Comparison of ENCODE assay signal across 26 cellular contexts in genomic region chr16:2088759-2089358, GRCh38. TPM values are rescaled to one million over a fixed set of nuclear protein-coding genes. Genes with fewer than 3 reads are reported as not detected.
DNase-seq lines count a peak whose midpoint lies in the region; ATAC-seq, FAIRE-seq and TF ChIP-seq lines count a peak whose summit lies in the region.
"Had no signal": no experiment of that assay in that cellular context is flagged by ENCODE, and none has a peak within 500 bp of the region (broad histone marks: within the 10 kb centered on the region; RNA-seq: fewer than 3 reads in every experiment).

No MANE protein-coding gene starts in this region.

- ATAC-seq in K562 (no peak), HepG2 (no peak), GM21576 (IDR thresholded peaks at IDR 0.05; ENCODE audit: unreplicated experiment) (no peak)
- ATAC-seq: gastroesophageal sphincter; stimulated activated naive CD8-positive, alpha-beta T cell treated with anti-CD3 and anti-CD28 coated beads, Interleukin-15, Interleukin-2, amounts not matched to agents 100 U/mL and 50 U/mL, for 24 hours had no signal

- TF ChIP-seq POLR2A in K562 (conservative IDR thresholded peaks at IDR 0.05) (0 out of 2 replicates have a peak, but pooled peaks have one; percentile 12), HepG2 (IDR thresholded peaks at IDR 0.05; ENCODE audit: insufficient read depth in 1 of 2, low read depth in 2 of 2, low read length in 2 of 2) (no peak), H54 (IDR thresholded peaks at IDR 0.05; ENCODE audit: low read depth, low read length) (no peak)

- H3K36me3 Mint-ChIP-seq in Caco-2 (ENCODE audit: insufficient read depth, unreplicated experiment) = peaks cover 73% of the 10 kb centered on the region
- H3K36me3 Mint-ChIP-seq: activated naive CD8-positive, alpha-beta T cell had no signal

- POLR2A ChIA-PET in Caco-2 (lab: Charles Lee) = no interaction called here
- POLR2A ChIA-PET in K562 (lab: Yijun Ruan, JAX) = interaction anchor here (0.6 kb wide), 2 partner anchors 57 to 67 kb away, joined by 3 to 4 read pairs; no protein-coding TSS in a partner anchor
- POLR2A ChIA-PET in HepG2 (lab: Yijun Ruan, JAX) = no interaction called here

- no peaks in the 10 kb centered on the region for H3K27me3 Mint-ChIP-seq in Caco-2 (ENCODE audit: insufficient read depth, unreplicated experiment)
- H3K27me3 Mint-ChIP-seq: activated naive CD8-positive, alpha-beta T cell; memory B cell had no signal

- no peaks in the 10 kb centered on the region for H3K4me1 Mint-ChIP-seq in Caco-2 (ENCODE audit: low read depth, unreplicated experiment)

- DNase-seq in Caco-2 (no peak), NCI-H1105 treated with DMSO at 0.1 percent for 48 hours (lab: John Stamatoyannopoulos, UW) (peak; percentile 11), K562 (ENCODE audit: extremely low read depth in 1 of 4, low spot score in 3 of 4) (no peak), HepG2 (ENCODE audit: low spot score) (no peak), GF-D8 (lab: John Stamatoyannopoulos, UW) (no peak), H54 (ENCODE audit: insufficient read length, low spot score) (no peak), OCI-M1 (lab: John Stamatoyannopoulos, UW) (no peak)
- DNase-seq: AML-193; GM23248; NCI-H1436; NCI-H226; SJCRH30; stimulated activated CD4-positive, alpha-beta T cell treated with anti-CD3 and anti-CD28 coated beads, Interleukin-12 subunit alpha, Interleukin-12 subunit beta, amount 100 ng/mL, for 4 hours; stimulated activated CD4-positive, alpha-beta T cell treated with anti-CD3 and anti-CD28 coated beads, Interleukin-4, amount 100 ng/mL, for 4 hours; stimulated activated naive CD8-positive, alpha-beta T cell treated with anti-CD3 and anti-CD28 coated beads, Interleukin-15, Interleukin-2, amounts not matched to agents 100 U/mL and 50 U/mL, for 24 hours; T-helper 1 cell; tibial artery had no signal

- no peaks in the 10 kb centered on the region for H4K20me1 ChIP-seq in K562 (replicated peaks; ENCODE audit: control insufficient read depth, insufficient read depth, low read length)
- no peaks in the 10 kb centered on the region for H4K20me1 ChIP-seq in HepG2 (ENCODE audit: insufficient read depth, low read length)

- H3K79me2 ChIP-seq in K562 (ENCODE audit: control insufficient read depth, insufficient read depth, low read length) (no peaks in the 10 kb centered on the region), HepG2 (ENCODE audit: insufficient read depth, low read length) (no peaks in the 10 kb centered on the region)

- intact Hi-C loops in Caco-2 (cut with micrococcal nuclease; ENCODE audit: unreplicated experiment) = no loop called here
- intact Hi-C loops in K562 (cut with micrococcal nuclease) = no loop called here
- intact Hi-C loops in HepG2 (cut with micrococcal nuclease; ENCODE audit: unreplicated experiment) = no loop called here

- H3K9ac ChIP-seq in K562 (ENCODE audit: insufficient read depth in 1 of 2, low read depth in 2 of 2, low read length in 2 of 2) (no peak overlapping the region), HepG2 (ENCODE audit: insufficient read depth, low read depth, low read length) (no peak overlapping the region)
- H3K9ac ChIP-seq: GM23248 had no signal

- CTCF ChIA-PET in Caco-2 (lab: Charles Lee) = no interaction called here
- CTCF ChIA-PET in K562 (lab: Yijun Ruan, JAX; ENCODE audit: low intra/inter-chr PET ratio) = no interaction called here
- CTCF ChIA-PET in HepG2 (lab: Yijun Ruan, JAX; ENCODE audit: low intra/inter-chr PET ratio, low total read pairs) = no interaction called here

- FAIRE-seq in K562 (lab: Jason Lieb, UNC) (no peak), HepG2 (lab: Jason Lieb, UNC) (no peak), H54 (lab: Jason Lieb, UNC) (no peak)
- FAIRE-seq: TTC549 had no signal

- H3K4me3 ChIP-seq in Caco-2 (ENCODE audit: low read depth, low read length) (no peak overlapping the region), K562 (no peak overlapping the region), HepG2 (replicated peaks in 1 of 3; ENCODE audit: insufficient read depth in 1 of 3, low read depth in 2 of 3, low read length in 3 of 3) (no peak overlapping the region)
- H3K4me3 ChIP-seq: ascending aorta, esophagus muscularis mucosa, gastroesophageal sphincter, GM23248, SJCRH30, tibial artery had no signal

- BruUV-seq in Caco-2 (replicated peaks; lab: Mats Ljungman, UMichigan) = TSS peak; percentile 27
- no TSS peak for BruUV-seq in K562 (replicated peaks; lab: Mats Ljungman, UMichigan)
- no TSS peak for BruUV-seq in HepG2 (replicated peaks; lab: Mats Ljungman, UMichigan)

- no peaks in the 10 kb centered on the region for H3K9me3 Mint-ChIP-seq in Caco-2 (ENCODE audit: unreplicated experiment)
- H3K9me3 Mint-ChIP-seq: memory B cell had no signal

- TF ChIP-seq EP300 in K562 (IDR thresholded peaks at IDR 0.05; ENCODE audit: low read length) (no peak), HepG2 (IDR thresholded peaks at IDR 0.05; ENCODE audit: low read depth in 2 of 2, low read length in 2 of 2) (no peak), HepG2 (CRISPR knock-in tag; IDR thresholded peaks at IDR 0.05; ENCODE audit: borderline replicate concordance) (no peak)

- H3K9me1 ChIP-seq in K562 (ENCODE audit: control insufficient read depth, insufficient read depth, low read length) = no peaks in the 10 kb centered on the region

- H3K36me3 ChIP-seq in Caco-2 (ENCODE audit: control insufficient read depth, insufficient read depth, low read length) (no peaks in the 10 kb centered on the region; the same call in 1 of the 2 replicates), K562 (ENCODE audit: control insufficient read depth, insufficient read depth, low read length) (peaks cover 78% of the 10 kb centered on the region; the same call in 2 of the 3 replicates), HepG2 (replicated peaks in 1 of 2; ENCODE audit: control insufficient read depth in 1 of 2, insufficient read depth in 2 of 2, low read length in 2 of 2) (peaks cover 14 to 29% of the 10 kb centered on the region in 2 experiments; a peak in 4 of 5 replicates)

- 88% methylated on average over 20 of the region's 20 CpGs for WGBS in K562 (ENCODE audit: insufficient coverage, low coverage, missing lambda C conversion rate)
- 89% methylated on average over 19 of the region's 20 CpGs for WGBS in HepG2 (ENCODE audit: low lambda C conversion rate)

- H2AFZ ChIP-seq in K562 (ENCODE audit: low read depth, low read length) (no peak overlapping the region), HepG2 (ENCODE audit: low read length) (no peak overlapping the region)
- H2AFZ ChIP-seq: GM23248 had no signal

- H3K9me3 ChIP-seq in Caco-2 (no peaks in the 10 kb centered on the region), K562 (replicated peaks; ENCODE audit: control insufficient read depth, insufficient read depth, low read depth, low read length) (no peaks in the 10 kb centered on the region), HepG2 (ENCODE audit: low read length) (no peaks in the 10 kb centered on the region)
- H3K9me3 ChIP-seq: ascending aorta, esophagus muscularis mucosa, gastroesophageal sphincter, right atrium auricular region, SJCRH30, tibial artery had no signal

- H3K4me2 ChIP-seq in K562 (ENCODE audit: insufficient read depth, low read length) = no peak overlapping the region
- no peak overlapping the region for H3K4me2 ChIP-seq in HepG2 (ENCODE audit: low read depth, low read length)

- H3K27me3 ChIP-seq in Caco-2 (replicated peaks; ENCODE audit: control insufficient read depth, insufficient read depth, low read length) = no peaks in the 10 kb centered on the region
- H3K27me3 ChIP-seq in K562 (ENCODE audit: control insufficient read depth in 2 of 2, insufficient read depth in 2 of 2, low read length in 2 of 2) = no peaks in the 10 kb centered on the region
- H3K27me3 ChIP-seq in HepG2 (ENCODE audit: control insufficient read depth in 1 of 2, insufficient read depth in 2 of 2, low read length in 2 of 2) = no peaks in the 10 kb centered on the region
- H3K27me3 ChIP-seq: ascending aorta, esophagus muscularis mucosa, gastroesophageal sphincter, right atrium auricular region, SJCRH30, tibial artery had no signal

- in situ Hi-C loops in K562 (cut with MboI) = loop anchor here (10.0 kb wide), 1 partner anchor 56 kb away; the partner anchor contains the start of gene RAB26
- in situ Hi-C loops in HepG2 (cut with HindIII; ENCODE audit: extremely low pct_ligation_motif_present, low pct_unique_long_range_greater_than_20kb) = loop anchor here (5.0 to 10.0 kb wide), 2 partner anchors 56 to 67 kb away; partner anchors contain the start of gene RAB26

- H3K27ac Mint-ChIP-seq in Caco-2 (ENCODE audit: unreplicated experiment) = no peak overlapping the region
- H3K27ac Mint-ChIP-seq: activated naive CD8-positive, alpha-beta T cell; memory B cell had no signal

- no peak for TF ChIP-seq RAD21 in K562 (CRISPR knock-in tag; conservative IDR thresholded peaks at IDR 0.05 in 1 of 2, IDR thresholded peaks at IDR 0.05 in 1 of 2)
- no peak for TF ChIP-seq RAD21 in HepG2 (CRISPR knock-in tag; IDR thresholded peaks at IDR 0.05)

- H3K4me1 ChIP-seq in Caco-2 (peaks cover 22% of the 10 kb centered on the region), K562 (replicated peaks in 1 of 2; ENCODE audit: control insufficient read depth in 2 of 2, insufficient read depth in 2 of 2, low read length in 2 of 2) (peaks cover 0 to 27% of the 10 kb centered on the region in 2 experiments; a peak in 1 of 5 replicates), HepG2 (ENCODE audit: insufficient read depth, low read length) (no peaks in the 10 kb centered on the region)
- H3K4me1 ChIP-seq: ascending aorta, SJCRH30 had no signal

- no peak overlapping the region for H3K4me3 Mint-ChIP-seq in Caco-2 (ENCODE audit: unreplicated experiment)
- H3K4me3 Mint-ChIP-seq: activated naive CD8-positive, alpha-beta T cell; memory B cell had no signal

- TF ChIP-seq CTCF in Caco-2 (IDR thresholded peaks at IDR 0.05; ENCODE audit: insufficient read depth in 1 of 2, low read depth in 1 of 2, low read length in 1 of 2, severe bottlenecking in 1 of 2, unreplicated experiment in 1 of 2) (no peak), K562 (IDR thresholded peaks at IDR 0.05 in 2 of 3, conservative IDR thresholded peaks at IDR 0.05 in 1 of 3; ENCODE audit: insufficient read depth in 2 of 3, low read depth in 1 of 3, low read length in 3 of 3) (no peak), HepG2 (CRISPR knock-in tag; IDR thresholded peaks at IDR 0.05) (no peak)

- H3K27ac ChIP-seq in K562 (ENCODE audit: extremely low read depth, low read depth, low read length) (no peak overlapping the region), HepG2 (ENCODE audit: extremely low read length, insufficient read depth, low read length) (no peak overlapping the region)
- H3K27ac ChIP-seq: ascending aorta, GM23248, HL-60, SJCRH30, tibial artery had no signal

RNA-seq across cellular contexts. Expression of gene TSC2, which starts 41.1 kb away (rescaled TPM):
- total RNA-seq in Caco-2 (2022) (109 and 112 TPM in 2 replicates), K562 (2014; rRNA removed) (20.3 and 28.1 TPM in 2 replicates), K562 (2014; rRNA removed; fragmentation: Illumina TruSeq; extraction: Trizol) (15.0 and 20.1 TPM in 2 replicates), K562 (2015; rRNA removed; fragmentation: Illumina TruSeq; extraction: Trizol) (16.6 and 19.6 TPM in 2 replicates), K562 (2021) (65.8 and 68.1 TPM in 2 replicates), HepG2 (2016; rRNA removed; fragmentation: Illumina TruSeq; extraction: Trizol) (10.3 and 19.6 TPM in 2 replicates)
- 274 and 710 TPM in 2 replicates for total RNA-seq in K562 (2011; cell fraction: chromatin; rRNA removed; ENCODE audit: low replicate concordance)
- 311 and 338 TPM in 2 replicates for total RNA-seq in K562 (2011; cell fraction: nucleolus; rRNA removed)
- total RNA-seq in K562 (2011; cell fraction: nucleoplasm; rRNA removed) = 244 and 254 TPM in 2 replicates
- polyA plus RNA-seq in K562 (2011; rRNA removed) (15.5 and 35.5 TPM in 2 replicates), K562 (2014; fragmentation: Illumina TruSeq; extraction: Trizol) (27.8 and 35.8 TPM in 2 replicates), K562 (2014; fragmentation: Nextera tagmentation; extraction: Ambion mirVana) (1 to 10 TPM; 1.3 to 2.3 TPM), K562 (2014; rRNA removed) (32.0 and 35.2 TPM in 2 replicates), HepG2 (2011; rRNA removed) (40.4 and 44.6 TPM in 2 replicates)
- polyA plus RNA-seq in K562 (2011; cell fraction: cytosol; rRNA removed) = 21.9 and 33.6 TPM in 2 replicates
- 157 and 220 TPM in 2 replicates for polyA plus RNA-seq in K562 (2011; cell fraction: nucleus; rRNA removed)
- polyA plus RNA-seq in K562 (2012) = 46.9 and 75.1 TPM in 2 replicates
- polyA minus RNA-seq in K562 (2011; rRNA and poly(A)+ RNA removed) = 41.8 and 43.8 TPM in 2 replicates
- 49.2 and 80.8 TPM in 2 replicates for polyA minus RNA-seq in K562 (2011; cell fraction: cytosol; rRNA and poly(A)+ RNA removed)
- polyA minus RNA-seq in K562 (2011; cell fraction: nucleus; rRNA and poly(A)+ RNA removed) = 48.9 and 58.8 TPM in 2 replicates
- total RNA-seq in HepG2 (2016; cell fraction: cytosol; rRNA removed; fragmentation: Illumina TruSeq; extraction: Trizol; ENCODE audit: low read depth) = 13.6 and 17.2 TPM in 2 replicates
- 7.7 and 19.6 TPM in 2 replicates for total RNA-seq in HepG2 (2016; cell fraction: insoluble cytoplasmic fraction; rRNA removed; fragmentation: Illumina TruSeq; extraction: Trizol)
- total RNA-seq in HepG2 (2016; cell fraction: membrane; rRNA removed; fragmentation: Illumina TruSeq; extraction: Trizol) = 13.2 and 13.3 TPM in 2 replicates
- total RNA-seq in HepG2 (2016; cell fraction: nucleus; rRNA removed; fragmentation: Illumina TruSeq; extraction: Trizol) = 21.2 and 34.7 TPM in 2 replicates
- polyA plus RNA-seq in HepG2 (2011; cell fraction: cytosol; rRNA removed) = 13.0 and 19.7 TPM in 2 replicates
- polyA plus RNA-seq in HepG2 (2011; cell fraction: nucleus; rRNA removed) = 352 and 473 TPM in 2 replicates
- 50.1 and 57.0 TPM in 2 replicates for polyA plus RNA-seq in HepG2 (2012)
- 2.9 and 4.1 TPM in 2 replicates for polyA plus RNA-seq in HepG2 (2016; cell fraction: cytosol; fragmentation: Illumina TruSeq; extraction: Trizol; ENCODE audit: low read depth)
- polyA plus RNA-seq in HepG2 (2016; cell fraction: insoluble cytoplasmic fraction; fragmentation: Illumina TruSeq; extraction: Trizol; ENCODE audit: low read depth) = 13.2 and 17.7 TPM in 2 replicates
- 5.4 and 5.7 TPM in 2 replicates for polyA plus RNA-seq in HepG2 (2016; cell fraction: membrane; fragmentation: Illumina TruSeq; extraction: Trizol; ENCODE audit: low read depth)
- 82.5 and 84.9 TPM in 2 replicates for polyA plus RNA-seq in HepG2 (2016; cell fraction: nucleus; fragmentation: Illumina TruSeq; extraction: Trizol; ENCODE audit: insufficient read depth, low read depth)
- polyA minus RNA-seq in HepG2 (2011; rRNA and poly(A)+ RNA removed; ENCODE audit: low replicate concordance) = 69.9 and 84.9 TPM in 2 replicates
- polyA minus RNA-seq in HepG2 (2011; cell fraction: cytosol; rRNA and poly(A)+ RNA removed) = 25.5 and 36.2 TPM in 2 replicates
- polyA minus RNA-seq in HepG2 (2011; cell fraction: nucleus; rRNA and poly(A)+ RNA removed) = 59.4 and 61.0 TPM in 2 replicates

RNA-seq across cellular contexts. Expression of gene NTHL1, which starts 41.2 kb away (rescaled TPM):
- total RNA-seq in Caco-2 (2022) (34.3 and 38.6 TPM in 2 replicates), K562 (2014; rRNA removed) (58.8 and 76.7 TPM in 2 replicates), K562 (2014; rRNA removed; fragmentation: Illumina TruSeq; extraction: Trizol) (3.6 and 6.7 TPM in 2 replicates), K562 (2015; rRNA removed; fragmentation: Illumina TruSeq; extraction: Trizol) (27.9 and 30.6 TPM in 2 replicates), K562 (2021) (43.5 and 54.2 TPM in 2 replicates), HepG2 (2016; rRNA removed; fragmentation: Illumina TruSeq; extraction: Trizol) (64.8 and 64.9 TPM in 2 replicates)
- total RNA-seq in K562 (2011; cell fraction: chromatin; rRNA removed; ENCODE audit: low replicate concordance) = 7.3 and 19.8 TPM in 2 replicates
- 25.7 and 29.0 TPM in 2 replicates for total RNA-seq in K562 (2011; cell fraction: nucleolus; rRNA removed)
- 12.0 and 20.0 TPM in 2 replicates for total RNA-seq in K562 (2011; cell fraction: nucleoplasm; rRNA removed)
- polyA plus RNA-seq in K562 (2011; rRNA removed) (17.6 and 27.0 TPM in 2 replicates), K562 (2014; fragmentation: Illumina TruSeq; extraction: Trizol) (11.4 and 20.2 TPM in 2 replicates), K562 (2014; fragmentation: Nextera tagmentation; extraction: Ambion mirVana) (1 to 10 TPM; 1.1 to 4.7 TPM), K562 (2014; rRNA removed) (45.0 and 52.8 TPM in 2 replicates), HepG2 (2011; rRNA removed) (47.5 and 55.6 TPM in 2 replicates)
- 49.2 and 100 TPM in 2 replicates for polyA plus RNA-seq in K562 (2011; cell fraction: cytosol; rRNA removed)
- 20.3 and 30.8 TPM in 2 replicates for polyA plus RNA-seq in K562 (2011; cell fraction: nucleus; rRNA removed)
- 27.8 and 29.2 TPM in 2 replicates for polyA plus RNA-seq in K562 (2012)
- polyA minus RNA-seq in K562 (2011; rRNA and poly(A)+ RNA removed) = 5.4 and 8.8 TPM in 2 replicates
- 14.4 and 19.7 TPM in 2 replicates for polyA minus RNA-seq in K562 (2011; cell fraction: cytosol; rRNA and poly(A)+ RNA removed)
- 7.1 TPM in 2 replicates for polyA minus RNA-seq in K562 (2011; cell fraction: nucleus; rRNA and poly(A)+ RNA removed)
- 24.9 and 26.2 TPM in 2 replicates for total RNA-seq in HepG2 (2016; cell fraction: cytosol; rRNA removed; fragmentation: Illumina TruSeq; extraction: Trizol; ENCODE audit: low read depth)
- 69.4 and 70.6 TPM in 2 replicates for total RNA-seq in HepG2 (2016; cell fraction: insoluble cytoplasmic fraction; rRNA removed; fragmentation: Illumina TruSeq; extraction: Trizol)
- total RNA-seq in HepG2 (2016; cell fraction: membrane; rRNA removed; fragmentation: Illumina TruSeq; extraction: Trizol) = 25.2 and 29.9 TPM in 2 replicates
- 22.8 and 26.0 TPM in 2 replicates for total RNA-seq in HepG2 (2016; cell fraction: nucleus; rRNA removed; fragmentation: Illumina TruSeq; extraction: Trizol)
- 63.4 and 112 TPM in 2 replicates for polyA plus RNA-seq in HepG2 (2011; cell fraction: cytosol; rRNA removed)
- polyA plus RNA-seq in HepG2 (2011; cell fraction: nucleus; rRNA removed) = 61.1 and 66.7 TPM in 2 replicates
- 19.7 and 24.2 TPM in 2 replicates for polyA plus RNA-seq in HepG2 (2012)
- polyA plus RNA-seq in HepG2 (2016; cell fraction: cytosol; fragmentation: Illumina TruSeq; extraction: Trizol; ENCODE audit: low read depth) = 12.4 and 13.2 TPM in 2 replicates
- 43.0 and 46.2 TPM in 2 replicates for polyA plus RNA-seq in HepG2 (2016; cell fraction: insoluble cytoplasmic fraction; fragmentation: Illumina TruSeq; extraction: Trizol; ENCODE audit: low read depth)
- polyA plus RNA-seq in HepG2 (2016; cell fraction: membrane; fragmentation: Illumina TruSeq; extraction: Trizol; ENCODE audit: low read depth) = 15.6 and 17.1 TPM in 2 replicates
- 42.8 and 44.9 TPM in 2 replicates for polyA plus RNA-seq in HepG2 (2016; cell fraction: nucleus; fragmentation: Illumina TruSeq; extraction: Trizol; ENCODE audit: insufficient read depth, low read depth)
- 25.8 and 50.8 TPM in 2 replicates for polyA minus RNA-seq in HepG2 (2011; rRNA and poly(A)+ RNA removed; ENCODE audit: low replicate concordance)
- polyA minus RNA-seq in HepG2 (2011; cell fraction: cytosol; rRNA and poly(A)+ RNA removed) = 24.2 and 32.7 TPM in 2 replicates
- polyA minus RNA-seq in HepG2 (2011; cell fraction: nucleus; rRNA and poly(A)+ RNA removed) = 9.3 and 11.6 TPM in 2 replicates

RNA-seq across cellular contexts. Expression of gene PKD1, which starts 46.8 kb away (rescaled TPM):
- total RNA-seq in Caco-2 (2022) = 70.5 and 76.2 TPM in 2 replicates
- 153 and 616 TPM in 2 replicates for total RNA-seq in K562 (2011; cell fraction: chromatin; rRNA removed; ENCODE audit: low replicate concordance)
- 429 and 449 TPM in 2 replicates for total RNA-seq in K562 (2011; cell fraction: nucleolus; rRNA removed)
- total RNA-seq in K562 (2011; cell fraction: nucleoplasm; rRNA removed) = 168 and 178 TPM in 2 replicates
- total RNA-seq in K562 (2014; rRNA removed) = 35.9 and 37.1 TPM in 2 replicates
- 4.5 and 7.0 TPM in 2 replicates for total RNA-seq in K562 (2014; rRNA removed; fragmentation: Illumina TruSeq; extraction: Trizol)
- 20.2 and 23.9 TPM in 2 replicates for total RNA-seq in K562 (2015; rRNA removed; fragmentation: Illumina TruSeq; extraction: Trizol)
- 65.5 and 93.5 TPM in 2 replicates for total RNA-seq in K562 (2021)
- polyA plus RNA-seq in K562 (2011; rRNA removed) = 12.6 and 21.4 TPM in 2 replicates
- polyA plus RNA-seq in K562 (2011; cell fraction: cytosol; rRNA removed) = 19.4 and 51.6 TPM in 2 replicates
- polyA plus RNA-seq in K562 (2011; cell fraction: nucleus; rRNA removed) = 204 and 342 TPM in 2 replicates
- 41.5 and 96.4 TPM in 2 replicates for polyA plus RNA-seq in K562 (2012)
- 6.9 and 21.8 TPM in 2 replicates for polyA plus RNA-seq in K562 (2014; fragmentation: Illumina TruSeq; extraction: Trizol)
- under 1 TPM; 0.23 to 0.28 TPM for polyA plus RNA-seq in K562 (2014; fragmentation: Nextera tagmentation; extraction: Ambion mirVana)
- polyA plus RNA-seq in K562 (2014; rRNA removed) = 42.3 and 54.4 TPM in 2 replicates
- 11.9 and 18.2 TPM in 2 replicates for polyA minus RNA-seq in K562 (2011; rRNA and poly(A)+ RNA removed)
- 46.2 and 53.6 TPM in 2 replicates for polyA minus RNA-seq in K562 (2011; cell fraction: cytosol; rRNA and poly(A)+ RNA removed)
- polyA minus RNA-seq in K562 (2011; cell fraction: nucleus; rRNA and poly(A)+ RNA removed) = 87.5 and 110 TPM in 2 replicates
- total RNA-seq in HepG2 (2016; rRNA removed; fragmentation: Illumina TruSeq; extraction: Trizol) = 9.1 and 22.1 TPM in 2 replicates
- 14.9 and 15.2 TPM in 2 replicates for total RNA-seq in HepG2 (2016; cell fraction: cytosol; rRNA removed; fragmentation: Illumina TruSeq; extraction: Trizol; ENCODE audit: low read depth)
- 6.6 and 20.8 TPM in 2 replicates for total RNA-seq in HepG2 (2016; cell fraction: insoluble cytoplasmic fraction; rRNA removed; fragmentation: Illumina TruSeq; extraction: Trizol)
- 10.1 and 11.4 TPM in 2 replicates for total RNA-seq in HepG2 (2016; cell fraction: membrane; rRNA removed; fragmentation: Illumina TruSeq; extraction: Trizol)
- total RNA-seq in HepG2 (2016; cell fraction: nucleus; rRNA removed; fragmentation: Illumina TruSeq; extraction: Trizol) = 26.8 and 33.4 TPM in 2 replicates
- polyA plus RNA-seq in HepG2 (2011; rRNA removed) = 23.0 and 40.7 TPM in 2 replicates
- 18.3 and 19.9 TPM in 2 replicates for polyA plus RNA-seq in HepG2 (2011; cell fraction: cytosol; rRNA removed)
- 410 and 565 TPM in 2 replicates for polyA plus RNA-seq in HepG2 (2011; cell fraction: nucleus; rRNA removed)
- 20.8 and 52.6 TPM in 2 replicates for polyA plus RNA-seq in HepG2 (2012)
- polyA plus RNA-seq in HepG2 (2016; cell fraction: cytosol; fragmentation: Illumina TruSeq; extraction: Trizol; ENCODE audit: low read depth) = 0.90 and 0.96 TPM in 2 replicates
- polyA plus RNA-seq in HepG2 (2016; cell fraction: insoluble cytoplasmic fraction; fragmentation: Illumina TruSeq; extraction: Trizol; ENCODE audit: low read depth) = 6.2 and 8.3 TPM in 2 replicates
- 1.6 TPM in 2 replicates for polyA plus RNA-seq in HepG2 (2016; cell fraction: membrane; fragmentation: Illumina TruSeq; extraction: Trizol; ENCODE audit: low read depth)
- 86.8 and 102 TPM in 2 replicates for polyA plus RNA-seq in HepG2 (2016; cell fraction: nucleus; fragmentation: Illumina TruSeq; extraction: Trizol; ENCODE audit: insufficient read depth, low read depth)
- polyA minus RNA-seq in HepG2 (2011; rRNA and poly(A)+ RNA removed; ENCODE audit: low replicate concordance) = 24.5 and 75.7 TPM in 2 replicates
- polyA minus RNA-seq in HepG2 (2011; cell fraction: cytosol; rRNA and poly(A)+ RNA removed) = 24.3 and 34.5 TPM in 2 replicates
- polyA minus RNA-seq in HepG2 (2011; cell fraction: nucleus; rRNA and poly(A)+ RNA removed) = 72.0 and 84.2 TPM in 2 replicates

RNA-seq across cellular contexts. Expression of gene RAB26, which starts 59.6 kb away (rescaled TPM):
- 1.0 and 1.2 TPM in 2 replicates for total RNA-seq in Caco-2 (2022)
- total RNA-seq in K562 (2011; cell fraction: chromatin; rRNA removed; ENCODE audit: low replicate concordance) = 8.2 and 15.9 TPM in 2 replicates
- 15.8 and 18.8 TPM in 2 replicates for total RNA-seq in K562 (2011; cell fraction: nucleolus; rRNA removed)
- total RNA-seq in K562 (2011; cell fraction: nucleoplasm; rRNA removed) = 11.4 and 14.5 TPM in 2 replicates
- 2.9 and 3.5 TPM in 2 replicates for total RNA-seq in K562 (2014; rRNA removed)
- 0.58 and 0.77 TPM in 2 replicates for total RNA-seq in K562 (2014; rRNA removed; fragmentation: Illumina TruSeq; extraction: Trizol)
- 0.94 and 1.8 TPM in 2 replicates for total RNA-seq in K562 (2015; rRNA removed; fragmentation: Illumina TruSeq; extraction: Trizol)
- total RNA-seq in K562 (2021) = 3.0 and 3.1 TPM in 2 replicates
- polyA plus RNA-seq in K562 (2011; rRNA removed) = 5.3 and 13.0 TPM in 2 replicates
- 4.8 and 7.7 TPM in 2 replicates for polyA plus RNA-seq in K562 (2011; cell fraction: cytosol; rRNA removed)
- polyA plus RNA-seq in K562 (2011; cell fraction: nucleus; rRNA removed) = 65.3 and 85.4 TPM in 2 replicates
- 6.6 and 10.4 TPM in 2 replicates for polyA plus RNA-seq in K562 (2012)
- 2.1 and 2.2 TPM in 2 replicates for polyA plus RNA-seq in K562 (2014; fragmentation: Illumina TruSeq; extraction: Trizol)
- polyA plus RNA-seq in K562 (2014; fragmentation: Nextera tagmentation; extraction: Ambion mirVana) = under 1 TPM; 0.25 to 0.63 TPM
- polyA plus RNA-seq in K562 (2014; rRNA removed) = 3.8 and 6.1 TPM in 2 replicates
- polyA minus RNA-seq in K562 (2011; rRNA and poly(A)+ RNA removed) = 1.2 and 2.2 TPM in 2 replicates
- polyA minus RNA-seq in K562 (2011; cell fraction: cytosol; rRNA and poly(A)+ RNA removed) = 1.8 TPM in 1 of 2 replicates, not detected in the other
- 4.6 and 8.0 TPM in 2 replicates for polyA minus RNA-seq in K562 (2011; cell fraction: nucleus; rRNA and poly(A)+ RNA removed)
- total RNA-seq in HepG2 (2016; rRNA removed; fragmentation: Illumina TruSeq; extraction: Trizol) = 0.45 and 0.86 TPM in 2 replicates
- total RNA-seq in HepG2 (2016; cell fraction: cytosol; rRNA removed; fragmentation: Illumina TruSeq; extraction: Trizol; ENCODE audit: low read depth) = 1.2 and 1.4 TPM in 2 replicates
- total RNA-seq in HepG2 (2016; cell fraction: insoluble cytoplasmic fraction; rRNA removed; fragmentation: Illumina TruSeq; extraction: Trizol) = 0.62 and 1.3 TPM in 2 replicates
- 0.96 and 1.9 TPM in 2 replicates for total RNA-seq in HepG2 (2016; cell fraction: membrane; rRNA removed; fragmentation: Illumina TruSeq; extraction: Trizol)
- total RNA-seq in HepG2 (2016; cell fraction: nucleus; rRNA removed; fragmentation: Illumina TruSeq; extraction: Trizol) = 1.0 and 1.6 TPM in 2 replicates
- polyA plus RNA-seq in HepG2 (2011; rRNA removed) = 3.6 and 3.7 TPM in 2 replicates
- polyA plus RNA-seq in HepG2 (2011; cell fraction: cytosol; rRNA removed) = 2.2 and 3.4 TPM in 2 replicates
- 20.4 and 21.0 TPM in 2 replicates for polyA plus RNA-seq in HepG2 (2011; cell fraction: nucleus; rRNA removed)
- polyA plus RNA-seq in HepG2 (2012) = 2.3 and 3.3 TPM in 2 replicates
- polyA plus RNA-seq in HepG2 (2016; cell fraction: cytosol; fragmentation: Illumina TruSeq; extraction: Trizol; ENCODE audit: low read depth) = 2.1 and 2.3 TPM in 2 replicates
- polyA plus RNA-seq in HepG2 (2016; cell fraction: insoluble cytoplasmic fraction; fragmentation: Illumina TruSeq; extraction: Trizol; ENCODE audit: low read depth) = 0.92 and 1.1 TPM in 2 replicates
- polyA plus RNA-seq in HepG2 (2016; cell fraction: membrane; fragmentation: Illumina TruSeq; extraction: Trizol; ENCODE audit: low read depth) = 1.9 and 2.3 TPM in 2 replicates
- polyA plus RNA-seq in HepG2 (2016; cell fraction: nucleus; fragmentation: Illumina TruSeq; extraction: Trizol; ENCODE audit: insufficient read depth, low read depth) = 3.2 and 3.9 TPM in 2 replicates
- 6.5 and 7.6 TPM in 2 replicates for polyA minus RNA-seq in HepG2 (2011; rRNA and poly(A)+ RNA removed; ENCODE audit: low replicate concordance)
- 0.79 TPM in 1 of 2 replicates, not detected in the other for polyA minus RNA-seq in HepG2 (2011; cell fraction: cytosol; rRNA and poly(A)+ RNA removed)
- 0.90 and 1.2 TPM in 2 replicates for polyA minus RNA-seq in HepG2 (2011; cell fraction: nucleus; rRNA and poly(A)+ RNA removed)
- total RNA-seq: ascending aorta, esophagus muscularis mucosa, GM23248 had no signal
